1 cellular context compared by ENCODE assay signal in the genomic region with DNA sequence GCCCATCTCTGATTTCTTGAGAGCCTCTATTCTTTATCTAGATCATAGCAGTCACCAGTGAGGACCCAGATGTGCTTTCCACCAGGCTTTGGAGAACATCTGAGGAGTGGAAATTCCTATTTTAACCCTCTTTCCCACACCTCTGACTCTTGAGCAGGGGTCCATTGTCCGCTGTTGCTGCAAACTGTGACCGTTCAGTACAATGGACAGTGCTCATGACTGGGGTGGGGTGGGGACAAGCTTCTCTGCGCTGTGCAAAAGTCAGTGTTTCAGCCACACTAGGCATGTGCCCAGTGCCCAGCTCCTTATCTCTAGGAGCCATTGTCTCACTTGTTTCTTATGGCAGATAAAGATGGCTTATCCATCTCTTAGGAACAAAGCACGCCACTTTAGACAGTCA.
TF ChIP-seq lines count a peak whose summit lies in the region.

No MANE protein-coding gene starts in this region.

TF ChIP-seq in endothelial cell of umbilical vein, 7 proteins besides CTCF, POLR2A, EP300 and RAD21 (continued from another document):
- TF ChIP-seq, protein P1, sequence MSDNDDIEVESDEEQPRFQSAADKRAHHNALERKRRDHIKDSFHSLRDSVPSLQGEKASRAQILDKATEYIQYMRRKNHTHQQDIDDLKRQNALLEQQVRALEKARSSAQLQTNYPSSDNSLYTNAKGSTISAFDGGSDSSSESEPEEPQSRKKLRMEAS (IDR thresholded peaks at IDR 0.05; ENCODE audit: insufficient read depth, insufficient read length) = no peak
- TF ChIP-seq MYC (IDR thresholded peaks at IDR 0.05; ENCODE audit: low read depth, low read length) (no peak), FOS (IDR thresholded peaks at IDR 0.05; ENCODE audit: borderline replicate concordance, insufficient read depth, low read length) (no peak)
